In the genomic region with DNA sequence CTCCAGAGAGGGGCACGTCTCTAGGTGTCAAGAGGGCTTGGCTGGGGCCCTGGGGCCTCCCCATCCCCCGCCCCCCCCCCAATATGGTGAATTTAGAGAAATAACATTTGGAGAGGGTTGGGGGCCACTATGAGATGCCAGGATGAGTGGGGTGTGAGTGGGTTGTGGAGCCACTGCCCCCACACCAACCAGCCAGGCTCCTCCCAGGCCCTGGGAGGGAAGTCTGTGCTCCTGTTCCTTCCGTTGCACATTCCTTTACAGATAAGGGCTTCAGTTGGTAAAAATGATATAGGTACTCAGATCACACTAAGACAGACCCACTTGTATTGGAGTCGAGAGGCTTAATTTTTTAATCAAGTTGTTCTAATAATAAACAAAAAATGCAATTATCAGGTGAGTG, we compare ENCODE assay signal across 1 cellular context.
TF ChIP-seq lines count a peak whose summit lies in the region.

No MANE protein-coding gene starts in this region.

TF ChIP-seq in GM23338, 12 proteins besides CTCF, POLR2A, EP300 and RAD21:
- TF ChIP-seq, protein P1, sequence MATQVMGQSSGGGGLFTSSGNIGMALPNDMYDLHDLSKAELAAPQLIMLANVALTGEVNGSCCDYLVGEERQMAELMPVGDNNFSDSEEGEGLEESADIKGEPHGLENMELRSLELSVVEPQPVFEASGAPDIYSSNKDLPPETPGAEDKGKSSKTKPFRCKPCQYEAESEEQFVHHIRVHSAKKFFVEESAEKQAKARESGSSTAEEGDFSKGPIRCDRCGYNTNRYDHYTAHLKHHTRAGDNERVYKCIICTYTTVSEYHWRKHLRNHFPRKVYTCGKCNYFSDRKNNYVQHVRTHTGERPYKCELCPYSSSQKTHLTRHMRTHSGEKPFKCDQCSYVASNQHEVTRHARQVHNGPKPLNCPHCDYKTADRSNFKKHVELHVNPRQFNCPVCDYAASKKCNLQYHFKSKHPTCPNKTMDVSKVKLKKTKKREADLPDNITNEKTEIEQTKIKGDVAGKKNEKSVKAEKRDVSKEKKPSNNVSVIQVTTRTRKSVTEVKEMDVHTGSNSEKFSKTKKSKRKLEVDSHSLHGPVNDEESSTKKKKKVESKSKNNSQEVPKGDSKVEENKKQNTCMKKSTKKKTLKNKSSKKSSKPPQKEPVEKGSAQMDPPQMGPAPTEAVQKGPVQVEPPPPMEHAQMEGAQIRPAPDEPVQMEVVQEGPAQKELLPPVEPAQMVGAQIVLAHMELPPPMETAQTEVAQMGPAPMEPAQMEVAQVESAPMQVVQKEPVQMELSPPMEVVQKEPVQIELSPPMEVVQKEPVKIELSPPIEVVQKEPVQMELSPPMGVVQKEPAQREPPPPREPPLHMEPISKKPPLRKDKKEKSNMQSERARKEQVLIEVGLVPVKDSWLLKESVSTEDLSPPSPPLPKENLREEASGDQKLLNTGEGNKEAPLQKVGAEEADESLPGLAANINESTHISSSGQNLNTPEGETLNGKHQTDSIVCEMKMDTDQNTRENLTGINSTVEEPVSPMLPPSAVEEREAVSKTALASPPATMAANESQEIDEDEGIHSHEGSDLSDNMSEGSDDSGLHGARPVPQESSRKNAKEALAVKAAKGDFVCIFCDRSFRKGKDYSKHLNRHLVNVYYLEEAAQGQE (IDR thresholded peaks at IDR 0.05; ENCODE audit: unreplicated experiment) = no peak
- TF ChIP-seq, protein P2, sequence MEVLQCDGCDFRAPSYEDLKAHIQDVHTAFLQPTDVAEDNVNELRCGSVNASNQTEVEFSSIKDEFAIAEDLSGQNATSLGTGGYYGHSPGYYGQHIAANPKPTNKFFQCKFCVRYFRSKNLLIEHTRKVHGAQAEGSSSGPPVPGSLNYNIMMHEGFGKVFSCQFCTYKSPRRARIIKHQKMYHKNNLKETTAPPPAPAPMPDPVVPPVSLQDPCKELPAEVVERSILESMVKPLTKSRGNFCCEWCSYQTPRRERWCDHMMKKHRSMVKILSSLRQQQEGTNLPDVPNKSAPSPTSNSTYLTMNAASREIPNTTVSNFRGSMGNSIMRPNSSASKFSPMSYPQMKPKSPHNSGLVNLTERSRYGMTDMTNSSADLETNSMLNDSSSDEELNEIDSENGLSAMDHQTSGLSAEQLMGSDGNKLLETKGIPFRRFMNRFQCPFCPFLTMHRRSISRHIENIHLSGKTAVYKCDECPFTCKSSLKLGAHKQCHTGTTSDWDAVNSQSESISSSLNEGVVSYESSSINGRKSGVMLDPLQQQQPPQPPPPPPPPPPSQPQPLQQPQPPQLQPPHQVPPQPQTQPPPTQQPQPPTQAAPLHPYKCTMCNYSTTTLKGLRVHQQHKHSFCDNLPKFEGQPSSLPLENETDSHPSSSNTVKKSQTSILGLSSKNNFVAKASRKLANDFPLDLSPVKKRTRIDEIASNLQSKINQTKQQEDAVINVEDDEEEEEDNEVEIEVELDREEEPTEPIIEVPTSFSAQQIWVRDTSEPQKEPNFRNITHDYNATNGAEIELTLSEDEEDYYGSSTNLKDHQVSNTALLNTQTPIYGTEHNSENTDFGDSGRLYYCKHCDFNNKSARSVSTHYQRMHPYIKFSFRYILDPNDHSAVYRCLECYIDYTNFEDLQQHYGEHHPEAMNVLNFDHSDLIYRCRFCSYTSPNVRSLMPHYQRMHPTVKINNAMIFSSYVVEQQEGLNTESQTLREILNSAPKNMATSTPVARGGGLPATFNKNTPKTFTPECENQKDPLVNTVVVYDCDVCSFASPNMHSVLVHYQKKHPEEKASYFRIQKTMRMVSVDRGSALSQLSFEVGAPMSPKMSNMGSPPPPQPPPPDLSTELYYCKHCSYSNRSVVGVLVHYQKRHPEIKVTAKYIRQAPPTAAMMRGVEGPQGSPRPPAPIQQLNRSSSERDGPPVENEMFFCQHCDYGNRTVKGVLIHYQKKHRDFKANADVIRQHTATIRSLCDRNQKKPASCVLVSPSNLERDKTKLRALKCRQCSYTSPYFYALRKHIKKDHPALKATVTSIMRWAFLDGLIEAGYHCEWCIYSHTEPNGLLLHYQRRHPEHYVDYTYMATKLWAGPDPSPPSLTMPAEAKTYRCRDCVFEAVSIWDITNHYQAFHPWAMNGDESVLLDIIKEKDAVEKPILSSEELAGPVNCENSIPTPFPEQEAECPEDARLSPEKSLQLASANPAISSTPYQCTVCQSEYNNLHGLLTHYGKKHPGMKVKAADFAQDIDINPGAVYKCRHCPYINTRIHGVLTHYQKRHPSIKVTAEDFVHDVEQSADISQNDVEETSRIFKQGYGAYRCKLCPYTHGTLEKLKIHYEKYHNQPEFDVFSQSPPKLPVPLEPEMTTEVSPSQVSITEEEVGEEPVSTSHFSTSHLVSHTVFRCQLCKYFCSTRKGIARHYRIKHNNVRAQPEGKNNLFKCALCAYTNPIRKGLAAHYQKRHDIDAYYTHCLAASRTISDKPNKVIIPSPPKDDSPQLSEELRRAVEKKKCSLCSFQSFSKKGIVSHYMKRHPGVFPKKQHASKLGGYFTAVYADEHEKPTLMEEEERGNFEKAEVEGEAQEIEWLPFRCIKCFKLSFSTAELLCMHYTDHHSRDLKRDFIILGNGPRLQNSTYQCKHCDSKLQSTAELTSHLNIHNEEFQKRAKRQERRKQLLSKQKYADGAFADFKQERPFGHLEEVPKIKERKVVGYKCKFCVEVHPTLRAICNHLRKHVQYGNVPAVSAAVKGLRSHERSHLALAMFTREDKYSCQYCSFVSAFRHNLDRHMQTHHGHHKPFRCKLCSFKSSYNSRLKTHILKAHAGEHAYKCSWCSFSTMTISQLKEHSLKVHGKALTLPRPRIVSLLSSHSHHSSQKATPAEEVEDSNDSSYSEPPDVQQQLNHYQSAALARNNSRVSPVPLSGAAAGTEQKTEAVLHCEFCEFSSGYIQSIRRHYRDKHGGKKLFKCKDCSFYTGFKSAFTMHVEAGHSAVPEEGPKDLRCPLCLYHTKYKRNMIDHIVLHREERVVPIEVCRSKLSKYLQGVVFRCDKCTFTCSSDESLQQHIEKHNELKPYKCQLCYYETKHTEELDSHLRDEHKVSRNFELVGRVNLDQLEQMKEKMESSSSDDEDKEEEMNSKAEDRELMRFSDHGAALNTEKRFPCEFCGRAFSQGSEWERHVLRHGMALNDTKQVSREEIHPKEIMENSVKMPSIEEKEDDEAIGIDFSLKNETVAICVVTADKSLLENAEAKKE (CRISPR knock-in tag; IDR thresholded peaks at IDR 0.05) = no peak
- no peak for TF ChIP-seq EZH2 (IDR thresholded peaks at IDR 0.05; ENCODE audit: low read depth, unreplicated experiment)
- no peak for TF ChIP-seq ZNF114 (CRISPR knock-in tag; IDR thresholded peaks at IDR 0.05)
- TF ChIP-seq ZNF331 (CRISPR knock-in tag; IDR thresholded peaks at IDR 0.05; ENCODE audit: low read depth) = no peak
- no peak for TF ChIP-seq CREB1 (CRISPR knock-in tag; IDR thresholded peaks at IDR 0.05; ENCODE audit: low read depth)
- no peak for TF ChIP-seq NANOG (IDR thresholded peaks at IDR 0.05; ENCODE audit: borderline replicate concordance)
- no peak for TF ChIP-seq STAT1 (IDR thresholded peaks at IDR 0.05; ENCODE audit: unreplicated experiment)
- TF ChIP-seq POLR2AphosphoS5 (IDR thresholded peaks at IDR 0.05; ENCODE audit: low read depth) = no peak
- TF ChIP-seq, protein P3, sequence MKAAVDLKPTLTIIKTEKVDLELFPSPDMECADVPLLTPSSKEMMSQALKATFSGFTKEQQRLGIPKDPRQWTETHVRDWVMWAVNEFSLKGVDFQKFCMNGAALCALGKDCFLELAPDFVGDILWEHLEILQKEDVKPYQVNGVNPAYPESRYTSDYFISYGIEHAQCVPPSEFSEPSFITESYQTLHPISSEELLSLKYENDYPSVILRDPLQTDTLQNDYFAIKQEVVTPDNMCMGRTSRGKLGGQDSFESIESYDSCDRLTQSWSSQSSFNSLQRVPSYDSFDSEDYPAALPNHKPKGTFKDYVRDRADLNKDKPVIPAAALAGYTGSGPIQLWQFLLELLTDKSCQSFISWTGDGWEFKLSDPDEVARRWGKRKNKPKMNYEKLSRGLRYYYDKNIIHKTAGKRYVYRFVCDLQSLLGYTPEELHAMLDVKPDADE (IDR thresholded peaks at IDR 0.05) = no peak
- no peak for TF ChIP-seq EZH2phosphoT487 (IDR thresholded peaks at IDR 0.05; ENCODE audit: unreplicated experiment)
- TF ChIP-seq JUNB (IDR thresholded peaks at IDR 0.05; ENCODE audit: unreplicated experiment) = no peak
